ENCODE assay signal across 1 cellular context in the genomic region with DNA sequence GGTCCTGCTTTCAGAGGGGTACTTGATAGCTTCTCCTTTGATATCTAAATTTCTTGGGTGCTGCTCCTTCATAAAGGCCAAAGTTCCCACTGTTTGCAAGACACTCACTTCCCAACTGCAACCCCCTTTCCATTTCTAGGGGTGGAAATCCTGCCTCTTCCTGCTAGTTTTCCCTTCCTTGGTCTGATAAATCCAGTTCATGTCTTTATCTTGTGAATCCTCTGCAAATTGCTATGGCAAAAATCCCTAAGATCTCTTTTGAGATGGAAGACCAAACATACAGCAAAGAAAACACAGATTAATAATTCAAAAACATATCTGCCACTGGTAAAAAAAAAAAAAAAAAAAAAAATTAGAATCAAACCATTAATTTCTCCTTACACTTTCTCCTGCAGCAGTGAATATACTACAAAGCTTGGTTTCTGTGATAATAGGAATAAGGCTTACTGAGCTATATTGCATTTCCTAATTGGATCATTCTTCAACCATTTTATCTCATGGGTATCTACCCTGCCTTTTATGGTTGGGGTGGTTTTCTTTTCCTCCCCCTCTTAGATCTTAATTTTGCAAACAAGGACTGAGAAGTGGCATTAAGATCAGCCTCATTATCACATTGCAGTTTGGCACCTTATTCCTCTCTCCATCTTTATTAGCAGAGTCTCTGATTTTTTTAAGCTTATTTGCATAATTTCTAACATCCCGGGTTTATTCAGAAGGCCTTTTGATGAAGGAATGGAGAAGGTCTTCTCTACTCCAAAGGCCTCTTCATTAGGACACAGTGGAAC.
TF ChIP-seq lines count a peak whose summit lies in the region.

No MANE protein-coding gene starts in this region.

TF ChIP-seq in GM12878, 131 proteins besides CTCF, POLR2A, EP300 and RAD21 (continued from another document):
- TF ChIP-seq, protein P1, sequence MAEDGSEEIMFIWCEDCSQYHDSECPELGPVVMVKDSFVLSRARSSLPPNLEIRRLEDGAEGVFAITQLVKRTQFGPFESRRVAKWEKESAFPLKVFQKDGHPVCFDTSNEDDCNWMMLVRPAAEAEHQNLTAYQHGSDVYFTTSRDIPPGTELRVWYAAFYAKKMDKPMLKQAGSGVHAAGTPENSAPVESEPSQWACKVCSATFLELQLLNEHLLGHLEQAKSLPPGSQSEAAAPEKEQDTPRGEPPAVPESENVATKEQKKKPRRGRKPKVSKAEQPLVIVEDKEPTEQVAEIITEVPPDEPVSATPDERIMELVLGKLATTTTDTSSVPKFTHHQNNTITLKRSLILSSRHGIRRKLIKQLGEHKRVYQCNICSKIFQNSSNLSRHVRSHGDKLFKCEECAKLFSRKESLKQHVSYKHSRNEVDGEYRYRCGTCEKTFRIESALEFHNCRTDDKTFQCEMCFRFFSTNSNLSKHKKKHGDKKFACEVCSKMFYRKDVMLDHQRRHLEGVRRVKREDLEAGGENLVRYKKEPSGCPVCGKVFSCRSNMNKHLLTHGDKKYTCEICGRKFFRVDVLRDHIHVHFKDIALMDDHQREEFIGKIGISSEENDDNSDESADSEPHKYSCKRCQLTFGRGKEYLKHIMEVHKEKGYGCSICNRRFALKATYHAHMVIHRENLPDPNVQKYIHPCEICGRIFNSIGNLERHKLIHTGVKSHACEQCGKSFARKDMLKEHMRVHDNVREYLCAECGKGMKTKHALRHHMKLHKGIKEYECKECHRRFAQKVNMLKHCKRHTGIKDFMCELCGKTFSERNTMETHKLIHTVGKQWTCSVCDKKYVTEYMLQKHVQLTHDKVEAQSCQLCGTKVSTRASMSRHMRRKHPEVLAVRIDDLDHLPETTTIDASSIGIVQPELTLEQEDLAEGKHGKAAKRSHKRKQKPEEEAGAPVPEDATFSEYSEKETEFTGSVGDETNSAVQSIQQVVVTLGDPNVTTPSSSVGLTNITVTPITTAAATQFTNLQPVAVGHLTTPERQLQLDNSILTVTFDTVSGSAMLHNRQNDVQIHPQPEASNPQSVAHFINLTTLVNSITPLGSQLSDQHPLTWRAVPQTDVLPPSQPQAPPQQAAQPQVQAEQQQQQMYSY (CRISPR knock-in tag; IDR thresholded peaks at IDR 0.05): peak; percentile 73; the same call in 1 of the 2 replicates
- peak; percentile 76 for TF ChIP-seq PML (IDR thresholded peaks at IDR 0.05; ENCODE audit: low read length)
- peak; percentile 72; the same call in 1 of the 2 replicates for TF ChIP-seq CBFB (IDR thresholded peaks at IDR 0.05; ENCODE audit: low read depth)
- no peak for TF ChIP-seq ZNF217 (IDR thresholded peaks at IDR 0.05)
- no peak for TF ChIP-seq ZNF24 (IDR thresholded peaks at IDR 0.05)
- TF ChIP-seq ESRRA (IDR thresholded peaks at IDR 0.05; ENCODE audit: low read length): no peak
